Comparison of ENCODE assay signal across 15 cellular contexts in genomic region chr4:187307131-187307530, GRCh38.
"Had no signal": no experiment of that assay in that cellular context is flagged by ENCODE, and none has a peak within 500 bp of the region (broad histone marks: within the 10 kb centered on the region; RNA-seq: fewer than 3 reads in every experiment).

No MANE protein-coding gene starts in this region.

- ATAC-seq: left ventricle myocardium superior; natural killer cell treated with Interleukin-12 subunit alpha and Interleukin-12 subunit beta and Interleukin-15 and Interleukin-18, amount 100 ng/mL, for 72 hours; right cardiac atrium; stimulated activated naive CD8-positive, alpha-beta T cell treated with anti-CD3 and anti-CD28 coated beads, Interleukin-15, amount 100 ng/mL, for 72 hours; T-cell had no signal

- H3K36me3 ChIP-seq: ascending aorta had no signal

- H3K4me1 ChIP-seq: ascending aorta had no signal

- FAIRE-seq: kidney had no signal

- H3K9me3 ChIP-seq: ascending aorta had no signal

- H3K27me3 ChIP-seq: ascending aorta, hepatocyte had no signal

- DNase-seq: activated CD4-positive, alpha-beta T cell treated with anti-CD3 and anti-CD28 coated beads, Interleukin-2, amount 10 ng/mL, durations not matched to agents 7 days and 5 days; activated naive CD4-positive, alpha-beta T cell; caudate nucleus; effector CD8-positive, alpha-beta T cell; kidney; left ventricle myocardium superior; mesendoderm; right cardiac atrium; stimulated activated naive CD8-positive, alpha-beta T cell treated with anti-CD3 and anti-CD28 coated beads, Interleukin-15, amount 100 ng/mL, for 72 hours; T-cell; T-helper 9 cell had no signal

- H3K4me3 ChIP-seq: ascending aorta, hepatocyte, smooth muscle cell had no signal
